ENCODE assay signal across 1 cellular context in genomic region chr3:127672429-127673190, GRCh38.
TF ChIP-seq lines count a peak whose summit lies in the region.

TSS of gene ABTB1 (plus strand) at chr3:127672952. CDS start at chr3:127673026, 74 bp downstream.

TF ChIP-seq in K562, 482 proteins besides CTCF, POLR2A, EP300 and RAD21 (continued from another document and continues in another):
- peak in 1 of 2 experiments; percentile 43; a peak in 2 of 4 replicates for TF ChIP-seq MNT (conservative IDR thresholded peaks at IDR 0.05)
- TF ChIP-seq RB1 (IDR thresholded peaks at IDR 0.05; ENCODE audit: low read depth) = peak; percentile 51; the same call in 1 of the 2 replicates
- peak; percentile 56 for TF ChIP-seq KDM5B (IDR thresholded peaks at IDR 0.05; ENCODE audit: insufficient replicate concordance, low read depth, low read length)
- TF ChIP-seq GABPA (tag; conservative IDR thresholded peaks at IDR 0.05; ENCODE audit: low read depth) = peak; percentile 64
- TF ChIP-seq L3MBTL2 (IDR thresholded peaks at IDR 0.05) = peak; percentile 38; the same call in 1 of the 2 replicates
- TF ChIP-seq MXD1 (CRISPR knock-in tag; IDR thresholded peaks at IDR 0.05; ENCODE audit: borderline replicate concordance, poor library complexity, severe bottlenecking) = no peak
- no peak for TF ChIP-seq MAX (CRISPR knock-in tag; IDR thresholded peaks at IDR 0.05)
- TF ChIP-seq PTRF (tag; IDR thresholded peaks at IDR 0.05) = no peak
- TF ChIP-seq TFE3 (CRISPR knock-in tag; IDR thresholded peaks at IDR 0.05) = no peak
- no peak for TF ChIP-seq BHLHE40 (IDR thresholded peaks at IDR 0.05; ENCODE audit: low read length)
- no peak for TF ChIP-seq KHSRP (IDR thresholded peaks at IDR 0.05)
- TF ChIP-seq ILF3 (IDR thresholded peaks at IDR 0.05; ENCODE audit: borderline replicate concordance) = 0 out of 2 replicates have a peak, but pooled peaks have one; percentile 37
- no peak for TF ChIP-seq SMARCB1 (IDR thresholded peaks at IDR 0.05; ENCODE audit: insufficient read length, low read depth)
- TF ChIP-seq CC2D1A (IDR thresholded peaks at IDR 0.05) = no peak
- no peak for TF ChIP-seq TCFL5 (CRISPR knock-in tag; conservative IDR thresholded peaks at IDR 0.05)
- no peak for TF ChIP-seq E2F3 (CRISPR knock-in tag; IDR thresholded peaks at IDR 0.05)
- TF ChIP-seq MAZ (CRISPR knock-in tag; conservative IDR thresholded peaks at IDR 0.05 in 1 of 2, IDR thresholded peaks at IDR 0.05 in 1 of 2) = peak in 1 of 2 experiments; percentile 84; a peak in 3 of 4 replicates
- 0 out of 2 replicates have a peak, but pooled peaks have one; percentile 27 for TF ChIP-seq ZFPM2 (CRISPR knock-in tag; IDR thresholded peaks at IDR 0.05)
- TF ChIP-seq SUPT5H (IDR thresholded peaks at IDR 0.05) = peak; percentile 74
- no peak for TF ChIP-seq BCLAF1 (IDR thresholded peaks at IDR 0.05; ENCODE audit: borderline replicate concordance in 1 of 2, control insufficient read depth in 1 of 2, low read depth in 2 of 2, low read length in 1 of 2)
- no peak for TF ChIP-seq ZBTB5 (IDR thresholded peaks at IDR 0.05)
- peak; percentile 77 to 81 for TF ChIP-seq FOXK2 (conservative IDR thresholded peaks at IDR 0.05 in 1 of 2, IDR thresholded peaks at IDR 0.05 in 1 of 2; ENCODE audit: low read depth in 2 of 2)
- TF ChIP-seq LARP7 (IDR thresholded peaks at IDR 0.05) = no peak
- TF ChIP-seq FOXM1 (IDR thresholded peaks at IDR 0.05; ENCODE audit: low read depth) = no peak
- no peak for TF ChIP-seq FOXM1 (CRISPR knock-in tag; IDR thresholded peaks at IDR 0.05; ENCODE audit: low read depth)
- peak; percentile 76 for TF ChIP-seq FOSL1 (tag; conservative IDR thresholded peaks at IDR 0.05)
- TF ChIP-seq TFAP4 (CRISPR knock-in tag; IDR thresholded peaks at IDR 0.05; ENCODE audit: borderline replicate concordance) = peak; percentile 44; the same call in 1 of the 2 replicates
- no peak for TF ChIP-seq ZNF311 (CRISPR knock-in tag; IDR thresholded peaks at IDR 0.05)
- TF ChIP-seq ELF2 (CRISPR knock-in tag; IDR thresholded peaks at IDR 0.05) = no peak
- TF ChIP-seq ZNF584 (CRISPR knock-in tag; IDR thresholded peaks at IDR 0.05; ENCODE audit: low read depth) = no peak
- TF ChIP-seq YBX1 (IDR thresholded peaks at IDR 0.05) = no peak
- no peak for TF ChIP-seq PYGO2 (tag; IDR thresholded peaks at IDR 0.05)
- TF ChIP-seq ZNF444 (CRISPR knock-in tag; IDR thresholded peaks at IDR 0.05) = no peak
- no peak for TF ChIP-seq ZSCAN29 (IDR thresholded peaks at IDR 0.05)
- no peak for TF ChIP-seq MEF2D (tag; conservative IDR thresholded peaks at IDR 0.05; ENCODE audit: low read depth)
- no peak for TF ChIP-seq CCAR2 (IDR thresholded peaks at IDR 0.05; ENCODE audit: low read depth, low read length)
- no peak for TF ChIP-seq CBX3 (IDR thresholded peaks at IDR 0.05; ENCODE audit: borderline replicate concordance in 1 of 2, low read length in 2 of 2)
- 0 out of 2 replicates have a peak, but pooled peaks have one; percentile 19 for TF ChIP-seq SIN3B (IDR thresholded peaks at IDR 0.05; ENCODE audit: low read depth)
- no peak for TF ChIP-seq CTBP1 (IDR thresholded peaks at IDR 0.05; ENCODE audit: borderline replicate concordance)
- no peak for TF ChIP-seq ZC3H8 (IDR thresholded peaks at IDR 0.05)
- no peak for TF ChIP-seq NR2C2 (CRISPR knock-in tag; IDR thresholded peaks at IDR 0.05)
- no peak for TF ChIP-seq NR2C2 (tag; IDR thresholded peaks at IDR 0.05)
- TF ChIP-seq ATF6 (CRISPR knock-in tag; IDR thresholded peaks at IDR 0.05) = no peak
- TF ChIP-seq PKNOX1 (IDR thresholded peaks at IDR 0.05) = no peak
- TF ChIP-seq POLR2H (tag; IDR thresholded peaks at IDR 0.05; ENCODE audit: low read depth) = peak; percentile 81
- TF ChIP-seq KDM2B (CRISPR knock-in tag; IDR thresholded peaks at IDR 0.05) = no peak
- TF ChIP-seq CEBPZ (IDR thresholded peaks at IDR 0.05; ENCODE audit: borderline replicate concordance, low read depth, low read length) = no peak
- TF ChIP-seq E2F1 (CRISPR knock-in tag; IDR thresholded peaks at IDR 0.05) = no peak
- TF ChIP-seq FIP1L1 (IDR thresholded peaks at IDR 0.05; ENCODE audit: low read depth, low read length, poor library complexity, severe bottlenecking) = peak; percentile 22
- TF ChIP-seq XRCC4 (IDR thresholded peaks at IDR 0.05; ENCODE audit: extremely low read depth, insufficient read depth, insufficient read length) = no peak
- TF ChIP-seq ZNF24 (IDR thresholded peaks at IDR 0.05) = no peak
